ENCODE assay signal across 25 cellular contexts in the genomic region with DNA sequence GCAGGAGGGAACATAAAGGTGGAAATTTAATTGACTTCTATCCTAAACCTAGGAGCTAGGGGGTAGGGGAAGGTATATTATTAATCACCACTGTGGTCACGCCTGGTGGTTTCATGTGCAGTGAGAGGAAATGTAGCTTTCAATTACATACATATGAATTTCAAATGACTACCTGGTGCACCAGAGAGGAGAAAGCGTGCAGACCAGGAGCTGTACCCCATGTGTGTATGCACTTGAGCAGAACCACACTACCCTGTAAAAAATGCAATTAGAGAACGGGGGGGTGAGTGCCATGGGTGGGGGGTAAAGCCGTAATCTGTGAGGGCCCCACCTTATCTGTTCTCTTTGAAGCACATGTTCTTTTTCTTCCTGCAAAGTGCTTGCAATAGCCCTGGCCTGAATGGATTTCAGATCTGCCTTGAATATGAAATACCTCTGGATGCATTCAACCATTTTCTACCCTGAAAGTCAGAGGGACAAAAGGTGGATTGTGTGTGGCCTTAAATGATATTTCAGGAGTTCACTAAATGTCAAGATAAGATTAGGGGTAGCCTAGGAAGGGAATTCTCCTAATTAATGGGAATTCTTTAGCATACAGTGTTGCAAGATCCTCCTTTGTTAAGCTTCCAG. TPM values are rescaled to one million over a fixed set of nuclear protein-coding genes. Genes with fewer than 3 reads are reported as not detected.
DNase-seq lines count a peak whose midpoint lies in the region; ATAC-seq, FAIRE-seq and TF ChIP-seq lines count a peak whose summit lies in the region.
"Had no signal": no experiment of that assay in that cellular context is flagged by ENCODE, and none has a peak within 500 bp of the region (broad histone marks: within the 10 kb centered on the region; RNA-seq: fewer than 3 reads in every experiment).

No MANE protein-coding gene starts in this region.

- FAIRE-seq in HTR-8/SVneo (lab: Jason Lieb, UNC), result peak; percentile 75
- no peak for FAIRE-seq in H1 (lab: Jason Lieb, UNC)
- FAIRE-seq: endothelial cell of umbilical vein had no signal

- H3K79me1 ChIP-seq in H1 (ENCODE audit: low read depth, low read length), result no peaks in the 10 kb centered on the region

- H3K23me2 ChIP-seq in H1 (ENCODE audit: low read depth, low read length), result no peaks in the 10 kb centered on the region; the same call in 1 of the 2 replicates

- no peak for TF ChIP-seq EP300 in H1 (IDR thresholded peaks at IDR 0.05; ENCODE audit: borderline replicate concordance in 1 of 2, low read depth in 2 of 2, low read length in 2 of 2)

- H3K27ac ChIP-seq in SJCRH30 (peak overlapping the region; percentile 50), H1 (ENCODE audit: low read depth, low read length) (no peak overlapping the region), osteoblast (ENCODE audit: low read depth, low read length) (no peak overlapping the region)
- H3K27ac ChIP-seq: PC-9, prostate gland, thoracic aorta had no signal

- no peak overlapping the region for H2BK20ac ChIP-seq in H1 (ENCODE audit: low read length)

- no peak overlapping the region for H3K18ac ChIP-seq in H1 (ENCODE audit: extremely low read depth, low read length)

- peak overlapping the region; percentile 57 to 58; a peak in 3 of 4 replicates for H3K4me2 ChIP-seq in H1 (ENCODE audit: insufficient read depth in 1 of 2, low read depth in 2 of 2, low read length in 2 of 2)
- no peak overlapping the region for H3K4me2 ChIP-seq in osteoblast (ENCODE audit: insufficient read depth, low read length)
- H3K4me2 ChIP-seq: PC-9 had no signal

- no peak overlapping the region; a peak in 1 of 7 replicates for H3K9ac ChIP-seq in H1 (replicated peaks in 1 of 4; ENCODE audit: extremely low read depth in 1 of 4, low read depth in 3 of 4, low read length in 3 of 4)

- TF ChIP-seq CTCF in H1 (IDR thresholded peaks at IDR 0.05; ENCODE audit: control extremely low read depth in 1 of 3, insufficient read depth in 1 of 3, low read depth in 1 of 3, low read length in 3 of 3), result no peak
- no peak for TF ChIP-seq CTCF in osteoblast (IDR thresholded peaks at IDR 0.05; ENCODE audit: extremely low read depth, low read depth, low read length)

- no peaks in the 10 kb centered on the region for H3K36me3 ChIP-seq in SJCRH30
- no peaks in the 10 kb centered on the region for H3K36me3 ChIP-seq in H1 (ENCODE audit: control insufficient read depth in 2 of 4, insufficient read depth in 4 of 4, low read length in 3 of 4)
- H3K36me3 ChIP-seq in osteoblast (ENCODE audit: insufficient read depth, low read length), result no peaks in the 10 kb centered on the region
- H3K36me3 ChIP-seq: prostate gland, thoracic aorta had no signal

- no peak overlapping the region for H3K4me3 Mint-ChIP-seq in stimulated activated effector memory CD8-positive, alpha-beta T cell treated with anti-CD3 and anti-CD28 coated beads, Interleukin-12 subunit alpha, Interleukin-12 subunit beta, amount 100 ng/mL, for 72 hours
- H3K4me3 Mint-ChIP-seq: dendritic cell treated with granulocyte-macrophage colony-stimulating factor and Interleukin-4, amounts not matched to agents 40 ng/mL and 50 ng/mL, for 4 days; HFFc6; T-helper 1 cell treated with Interleukin-12 subunit alpha and Interleukin-12 subunit beta and Interleukin-4 antibody, amounts not matched to agents 30 μg/mL and 1 μg/mL, for 36 hours had no signal

- H3K9me3 Mint-ChIP-seq in stimulated activated effector memory CD8-positive, alpha-beta T cell treated with anti-CD3 and anti-CD28 coated beads, Interleukin-12 subunit alpha, Interleukin-12 subunit beta, amount 100 ng/mL, for 72 hours, result no peaks in the 10 kb centered on the region
- H3K9me3 Mint-ChIP-seq: dendritic cell treated with granulocyte-macrophage colony-stimulating factor and Interleukin-4, amounts not matched to agents 40 ng/mL and 50 ng/mL, for 4 days; naive thymus-derived CD8-positive, alpha-beta T cell; T-helper 1 cell treated with Interleukin-12 subunit alpha and Interleukin-12 subunit beta and Interleukin-4 antibody, amounts not matched to agents 30 μg/mL and 1 μg/mL, for 36 hours had no signal

- no peak overlapping the region for H4K5ac ChIP-seq in H1 (ENCODE audit: insufficient read length, low read depth, low read length)

- no peak overlapping the region for H4K8ac ChIP-seq in H1 (ENCODE audit: extremely low read depth, insufficient read depth, low read length)

- H4K20me1 ChIP-seq in H1 (replicated peaks in 1 of 2; ENCODE audit: control insufficient read depth in 1 of 2, insufficient read depth in 2 of 2, low read length in 2 of 2) (no peaks in the 10 kb centered on the region), osteoblast (ENCODE audit: insufficient read depth, low read length) (no peaks in the 10 kb centered on the region)

- no peak overlapping the region for H2BK15ac ChIP-seq in H1 (ENCODE audit: low read length)

- no peak for TF ChIP-seq RAD21 in H1 (IDR thresholded peaks at IDR 0.05 in 1 of 2, conservative IDR thresholded peaks at IDR 0.05 in 1 of 2; ENCODE audit: low read depth in 2 of 2, low read length in 2 of 2)

- WGBS in H1 (ENCODE audit: extremely low coverage in 1 of 2, insufficient coverage in 1 of 2, insufficient read length in 1 of 2, insufficient replicate concordance in 2 of 2, low coverage in 1 of 2, low lambda C conversion rate in 2 of 2, missing lambda C conversion rate in 1 of 2), 2 experiments, result 68% methylated on average over 4 of the region's 4 CpGs; no CpG with 5 or more reads in 1 of the 2 experiments

- H3K9me3 ChIP-seq in SJCRH30 (replicated peaks), result no peaks in the 10 kb centered on the region; the same call in 1 of the 2 replicates
- H3K9me3 ChIP-seq in H1 (ENCODE audit: insufficient read depth in 2 of 2, low read depth in 1 of 2, low read length in 1 of 2), result no peaks in the 10 kb centered on the region
- H3K9me3 ChIP-seq in osteoblast (ENCODE audit: low read depth, low read length), result no peaks in the 10 kb centered on the region
- H3K9me3 ChIP-seq: prostate gland, thoracic aorta had no signal

- H3K14ac ChIP-seq in H1 (ENCODE audit: insufficient read length), result no peak overlapping the region

- no peaks in the 10 kb centered on the region for H3K36me3 Mint-ChIP-seq in stimulated activated effector memory CD8-positive, alpha-beta T cell treated with anti-CD3 and anti-CD28 coated beads, Interleukin-12 subunit alpha, Interleukin-12 subunit beta, amount 100 ng/mL, for 72 hours
- H3K36me3 Mint-ChIP-seq: CD4-positive, alpha-beta memory T cell; naive thymus-derived CD8-positive, alpha-beta T cell had no signal

- H4K91ac ChIP-seq in H1 (replicated peaks; ENCODE audit: insufficient read length, low read length), result no peak overlapping the region

- no peak overlapping the region for H2BK5ac ChIP-seq in H1 (ENCODE audit: low read depth, low read length)

- H2AFZ ChIP-seq in H1 (ENCODE audit: low read length) (no peak overlapping the region), osteoblast (ENCODE audit: low read length) (no peak overlapping the region)
- H2AFZ ChIP-seq: PC-9 had no signal

- POLR2A ChIA-PET in H1 (lab: Charles Lee; ENCODE audit: partially characterized antibody), result interaction anchor here (0.6 to 1.2 kb wide), 2 partner anchors 8 to 332 kb away, joined by 3 read pairs; no protein-coding TSS in a partner anchor

- no peak overlapping the region for H3K4me3 ChIP-seq in SJCRH30
- H3K4me3 ChIP-seq in H1 (ENCODE audit: extremely low read depth in 1 of 4, insufficient read depth in 2 of 4, low read depth in 3 of 4, low read length in 4 of 4), result peak overlapping the region in 1 of 4 experiments; percentile 22; a peak in 1 of 8 replicates
- no peak overlapping the region for H3K4me3 ChIP-seq in osteoblast (ENCODE audit: insufficient read depth, low read length)
- H3K4me3 ChIP-seq: PC-9, prostate gland, thoracic aorta had no signal

- CTCF ChIA-PET in H1 (lab: Charles Lee; ENCODE audit: partially characterized antibody), result interaction anchor here (0.7 kb wide), 2 partner anchors 28 to 47 kb away, joined by 3 read pairs; no protein-coding TSS in a partner anchor

- no peak for TF ChIP-seq POLR2A in H1 (IDR thresholded peaks at IDR 0.05; ENCODE audit: control extremely low read depth in 1 of 2, low read depth in 2 of 2, low read length in 2 of 2)

- H3K4ac ChIP-seq in H1 (replicated peaks; ENCODE audit: insufficient read length, low read depth, low read length), result no peak overlapping the region

- H2AK5ac ChIP-seq in H1 (ENCODE audit: low read depth, low read length), result no peak overlapping the region

- no peak overlapping the region for H2BK12ac ChIP-seq in H1 (ENCODE audit: low read depth, low read length)

- H2BK120ac ChIP-seq in H1 (replicated peaks; ENCODE audit: low read depth, low read length), result no peak overlapping the region

- H3K79me2 ChIP-seq in H1 (ENCODE audit: control insufficient read depth in 1 of 2, insufficient read depth in 2 of 2, low read length in 2 of 2) (no peaks in the 10 kb centered on the region), osteoblast (ENCODE audit: insufficient read depth, low read length) (no peaks in the 10 kb centered on the region)

- H3K23ac ChIP-seq in H1 (ENCODE audit: insufficient read length), result no peak overlapping the region

- no peak overlapping the region for H3K56ac ChIP-seq in H1 (replicated peaks; ENCODE audit: insufficient read length, low read depth, low read length)

- peaks cover 25% of the 10 kb centered on the region for H3K4me1 Mint-ChIP-seq in stimulated activated effector memory CD8-positive, alpha-beta T cell treated with anti-CD3 and anti-CD28 coated beads, Interleukin-12 subunit alpha, Interleukin-12 subunit beta, amount 100 ng/mL, for 72 hours

- no peaks in the 10 kb centered on the region for H3K27me3 ChIP-seq in SJCRH30
- H3K27me3 ChIP-seq in H1 (replicated peaks in 1 of 4; ENCODE audit: control insufficient read depth in 3 of 4, extremely low read depth in 1 of 4, insufficient read depth in 3 of 4, low read length in 3 of 4), result peaks cover 0 to 3% (median 0%) of the 10 kb centered on the region in 4 experiments; a peak in 4 of 7 replicates
- H3K27me3 ChIP-seq in osteoblast (ENCODE audit: insufficient read depth, low read length), result no peaks in the 10 kb centered on the region

- H3K27ac Mint-ChIP-seq in stimulated activated effector memory CD8-positive, alpha-beta T cell treated with anti-CD3 and anti-CD28 coated beads, Interleukin-12 subunit alpha, Interleukin-12 subunit beta, amount 100 ng/mL, for 72 hours, result no peak overlapping the region
- H3K27ac Mint-ChIP-seq: CD4-positive, alpha-beta memory T cell; dendritic cell treated with granulocyte-macrophage colony-stimulating factor and Interleukin-4, amounts not matched to agents 40 ng/mL and 50 ng/mL, for 4 days; HFFc6; naive thymus-derived CD8-positive, alpha-beta T cell; T-helper 1 cell treated with Interleukin-12 subunit alpha and Interleukin-12 subunit beta and Interleukin-4 antibody, amounts not matched to agents 30 μg/mL and 1 μg/mL, for 36 hours had no signal

- H3K4me1 ChIP-seq in SJCRH30, result peaks cover 22% of the 10 kb centered on the region
- H3K4me1 ChIP-seq in H1 (replicated peaks in 1 of 4; ENCODE audit: control insufficient read depth in 3 of 4, insufficient read depth in 4 of 4, low read length in 3 of 4), result peaks cover 0 to 13% (median 5%) of the 10 kb centered on the region in 4 experiments; a peak in 4 of 7 replicates
- H3K4me1 ChIP-seq in osteoblast (ENCODE audit: insufficient read depth, low read length), result no peaks in the 10 kb centered on the region
- H3K4me1 ChIP-seq: prostate gland had no signal

- intact Hi-C loops in left colon (cut with DNase I, micrococcal nuclease), result no loop called here

- DNase-seq in HTR-8/SVneo (ENCODE audit: insufficient read length, low spot score), result no peak
- peak in 1 of 2 experiments; percentile 60 for DNase-seq in SJCRH30
- no peak for DNase-seq in H1 (ENCODE audit: low read depth in 1 of 2, low spot score in 2 of 2)
- DNase-seq in stimulated activated effector memory CD8-positive, alpha-beta T cell treated with anti-CD3 and anti-CD28 coated beads, Interleukin-12 subunit alpha, Interleukin-12 subunit beta, amount 100 ng/mL, for 72 hours (ENCODE audit: low spot score in 2 of 2), result no peak
- DNase-seq in osteoblast (ENCODE audit: insufficient read length, low spot score, missing footprints), result no peak
- no peak for DNase-seq in left colon
- DNase-seq: activated CD4-positive, alpha-beta T cell treated with anti-CD3 and anti-CD28 coated beads for 48 hours; activated gamma-delta T cell; CD4-positive, alpha-beta memory T cell; DMS153; HFFc6; MV-4-11; naive thymus-derived CD8-positive, alpha-beta T cell; NCI-H774; PC-9; SIG-M5 had no signal

- ATAC-seq in stimulated activated effector memory CD8-positive, alpha-beta T cell treated with anti-CD3 and anti-CD28 coated beads, Interleukin-12 subunit alpha, Interleukin-12 subunit beta, amount 100 ng/mL, for 72 hours, result peak; percentile 77
- ATAC-seq in activated CD4-positive, CD25-positive, alpha-beta regulatory T cell treated with anti-CD3 and anti-CD28 coated beads, Interleukin-2, amount 50 U/mL, for 24 hours, result no peak
- no peak for ATAC-seq in left colon
- ATAC-seq: left lobe of liver had no signal

RNA-seq across cellular contexts. Expression of a gene that starts 30.9 kb away (rescaled TPM):
- 92.5 and 97.6 TPM in 2 replicates for total RNA-seq in SJCRH30 (2014; rRNA removed; shearing (Covaris generic))
- 0.17 and 0.63 TPM in 2 replicates for total RNA-seq in H1 (2021; fragmentation: NEBNext Ultra II Directional; extraction: Animal tissue kit (Norgen Biotek cat#: 25700))
- 0.24 and 0.38 TPM in 2 replicates for polyA plus RNA-seq in H1 (2011; rRNA removed)
- 0.40 TPM for polyA plus RNA-seq in H1 (2011; cell fraction: cytosol; rRNA removed)
- 0.16 TPM for polyA plus RNA-seq in H1 (2011; cell fraction: nucleus; rRNA removed)
- polyA plus RNA-seq in H1 (2012, experiment 1 of 2), result 0.23 to 0.38 TPM (median 0.32 TPM) in 3 of 4 replicates, not detected in the other
- polyA plus RNA-seq in H1 (2012, experiment 2 of 2), result 0.20 TPM
- 0.20 TPM for polyA plus RNA-seq in H1 (2013, experiment 1 of 2)
- 0.28 TPM for polyA plus RNA-seq in H1 (2013, experiment 2 of 2)
- 0.24 and 0.32 TPM in 2 replicates for polyA minus RNA-seq in H1 (2011; rRNA and poly(A)+ RNA removed)
- polyA minus RNA-seq in H1 (2011; cell fraction: cytosol; rRNA and poly(A)+ RNA removed), result not detected
- polyA minus RNA-seq in H1 (2011; cell fraction: nucleus; rRNA and poly(A)+ RNA removed), result 0.30 TPM
- total RNA-seq in osteoblast (not detected in 2 replicates), left colon (10 to 100 TPM; 60.6 to 63.1 TPM)
- total RNA-seq: cardiac septum; endothelial cell of umbilical vein; G401; HFFc6; left lobe of liver; naive thymus-derived CD8-positive, alpha-beta T cell; PC-9; thoracic aorta had no signal
- polyA plus RNA-seq: endothelial cell of umbilical vein; naive thymus-derived CD8-positive, alpha-beta T cell had no signal

Comparison
In these comparisons a context has a peak if more than half of its experiments do, and no peak if none do; other contexts are left out.
1. RNA of a gene that starts 30.9 kb away (total RNA-seq): 92.5 to 97.6 TPM in SJCRH30 and 60.6 to 63.1 TPM in left colon; 0.17 to 0.63 TPM in H1 and not detected in osteoblast; every median in the first group is over 10 times any median in the second.